In genomic region chr3:33751320-33751719, GRCh38 we compare ENCODE assay signal across 16 cellular contexts.
"Had no signal": no experiment of that assay in that cellular context is flagged by ENCODE, and none has a peak within 500 bp of the region (broad histone marks: within the 10 kb centered on the region; RNA-seq: fewer than 3 reads in every experiment).

No MANE protein-coding gene starts in this region.

- H3K4me1 ChIP-seq: right lobe of liver had no signal

- H3K4me3 ChIP-seq: heart left ventricle, lung, right lobe of liver had no signal

- H3K27ac Mint-ChIP-seq: activated B cell treated with CpG ODN at 0.5 μM for 24 hours; activated naive CD4-positive, alpha-beta T cell treated with anti-CD3 and anti-CD28 coated beads, Interleukin-2, amount 50 U/mL, for 72 hours had no signal

- H3K4me1 Mint-ChIP-seq: activated B cell treated with CpG ODN at 0.5 μM for 24 hours, neural crest cell had no signal

- H3K9me3 ChIP-seq: right lobe of liver had no signal

- H3K4me3 Mint-ChIP-seq: activated B cell treated with CpG ODN at 0.5 μM for 24 hours; activated T-cell treated with anti-CD3 and anti-CD28 coated beads, Interleukin-2, amount 50 U/mL, for 4 hours; neural crest cell had no signal

- DNase-seq: activated B cell treated with CpG ODN at 0.5 μM for 24 hours; activated CD4-positive, alpha-beta T cell treated with anti-CD3 and anti-CD28 coated beads, Interleukin-2, amount 50 U/mL, for 1 hour; activated gamma-delta T cell; activated T-cell treated with anti-CD3 and anti-CD28 coated beads, Interleukin-2, amount 50 U/mL, for 4 hours; brain microvascular endothelial cell; cortex of kidney; effector CD4-positive, alpha-beta T cell; heart left ventricle; left colon; right lobe of liver; stimulated activated CD4-positive, alpha-beta T cell treated with anti-CD3 and anti-CD28 coated beads, Interleukin-1b, Interleukin-23, amount 100 ng/mL, for 48 hours; SW 1271 had no signal

- H3K36me3 ChIP-seq: brain microvascular endothelial cell, heart left ventricle, right lobe of liver had no signal

- ATAC-seq: heart left ventricle, left colon, right lobe of liver had no signal

- H3K27me3 ChIP-seq: brain microvascular endothelial cell, heart left ventricle, right lobe of liver had no signal

- FAIRE-seq: frontal cortex had no signal

- H3K27ac ChIP-seq: brain microvascular endothelial cell, heart left ventricle, right lobe of liver had no signal
